In the genomic region with DNA sequence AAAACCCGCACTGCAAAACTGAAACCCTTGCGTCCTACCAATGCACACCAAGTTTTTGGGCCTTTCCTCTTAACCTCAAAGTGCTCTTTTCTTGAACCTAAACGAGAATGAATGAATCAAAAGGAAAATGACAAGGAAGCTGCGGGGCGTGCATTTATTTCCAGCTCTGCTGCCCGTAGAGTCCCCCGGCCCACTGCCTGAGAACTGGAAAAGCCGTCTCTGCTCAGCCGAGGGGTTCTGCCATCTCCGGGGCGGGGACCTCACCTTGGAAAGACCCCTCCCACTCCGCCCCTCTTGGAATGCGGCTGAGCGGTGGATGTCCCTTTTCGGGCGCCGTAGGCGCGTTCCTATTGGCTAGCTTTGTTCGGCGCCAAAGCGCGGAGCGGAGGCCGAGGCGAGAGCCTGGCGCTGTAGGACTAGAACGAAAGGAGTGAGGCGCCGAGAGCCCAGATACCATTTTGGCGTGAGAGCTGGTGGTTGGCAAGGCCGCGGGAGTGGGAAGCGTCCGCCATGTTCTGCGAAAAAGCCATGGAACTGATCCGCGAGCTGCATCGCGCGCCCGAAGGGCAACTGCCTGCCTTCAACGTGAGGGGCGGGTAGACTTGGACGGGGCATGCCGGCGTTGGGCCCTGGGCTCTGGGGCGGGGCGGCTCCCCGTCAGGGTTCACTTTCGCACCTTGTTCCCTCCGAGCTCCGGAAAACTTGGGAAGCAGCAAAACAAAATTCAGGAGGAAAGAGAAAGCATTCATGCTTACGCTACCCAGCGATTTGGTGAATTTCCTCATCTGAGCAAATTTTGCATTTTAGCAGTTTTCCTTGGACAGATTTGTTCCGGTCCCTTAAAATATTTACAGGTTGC, we compare ENCODE assay signal across 8 cellular contexts. TPM values are rescaled to one million over a fixed set of nuclear protein-coding genes. Genes with fewer than 3 reads are reported as not detected.
DNase-seq lines count a peak whose midpoint lies in the region; ATAC-seq, FAIRE-seq and TF ChIP-seq lines count a peak whose summit lies in the region.

A gene (plus strand): TSS at position 363 of the 859 bp plus-strand sequence. CDS start 148 bp downstream, at position 511.

- peaks cover 27% of the 10 kb centered on the region for H3K4me1 Mint-ChIP-seq in activated CD8-positive, alpha-beta memory T cell treated with anti-CD3 and anti-CD28 coated beads, Interleukin-2, amount 10 ng/mL, durations not matched to agents 7 days and 5 days

- peak; percentile 85 for TF ChIP-seq POLR2A in endothelial cell of umbilical vein (IDR thresholded peaks at IDR 0.05; ENCODE audit: low read depth, low read length)

- peak within 1 kb of the TSS; percentile 54 to 96 (median 80) for H3K4me3 ChIP-seq in endothelial cell of umbilical vein (replicated peaks in 1 of 3; ENCODE audit: insufficient read depth in 1 of 3, low read depth in 1 of 3, low read length in 3 of 3)

- peak within 1 kb of the TSS; percentile 85 for H3K4me3 Mint-ChIP-seq in activated CD8-positive, alpha-beta memory T cell treated with anti-CD3 and anti-CD28 coated beads, Interleukin-2, amount 10 ng/mL, durations not matched to agents 7 days and 5 days

- peaks cover 25% of the 10 kb centered on the region for H3K36me3 Mint-ChIP-seq in activated CD8-positive, alpha-beta memory T cell treated with anti-CD3 and anti-CD28 coated beads, Interleukin-2, amount 10 ng/mL, durations not matched to agents 7 days and 5 days

- peak; percentile 97 for DNase-seq in D341Med (ENCODE audit: low spot score)
- DNase-seq in HTR-8/SVneo (ENCODE audit: insufficient read length, low spot score): peak; percentile 95
- DNase-seq in NOMO-1 treated with dmso at 0.1 percent for 144 hours (lab: John Stamatoyannopoulos, UW; ENCODE audit: unreplicated experiment): peak; percentile 78
- DNase-seq in activated CD8-positive, alpha-beta memory T cell treated with anti-CD3 and anti-CD28 coated beads, Interleukin-2, amount 10 ng/mL, durations not matched to agents 7 days and 5 days: peak; percentile 89
- peak; percentile 90 for DNase-seq in endothelial cell of umbilical vein (ENCODE audit: low read depth, low spot score)
- peak; percentile 89 for DNase-seq in midbrain (lab: John Stamatoyannopoulos, UW)
- DNase-seq in stimulated activated CD8-positive, alpha-beta memory T cell treated with anti-CD3 and anti-CD28 coated beads, Interleukin-15, amount 100 ng/mL, for 4 hours (ENCODE audit: low read depth in 2 of 2): peak; percentile 45 to 56

- no peaks in the 10 kb centered on the region for H3K27me3 ChIP-seq in endothelial cell of umbilical vein (ENCODE audit: control insufficient read depth in 2 of 2, insufficient read depth in 2 of 2, low read length in 2 of 2)

- peaks cover 11% of the 10 kb centered on the region for H3K9me3 Mint-ChIP-seq in activated CD8-positive, alpha-beta memory T cell treated with anti-CD3 and anti-CD28 coated beads, Interleukin-2, amount 10 ng/mL, durations not matched to agents 7 days and 5 days (ENCODE audit: low read depth)

- H3K4me1 ChIP-seq in endothelial cell of umbilical vein (ENCODE audit: control insufficient read depth, extremely low read depth, insufficient read depth, low read length): peaks cover 9% of the 10 kb centered on the region

- no peaks in the 10 kb centered on the region for H3K9me1 ChIP-seq in endothelial cell of umbilical vein (replicated peaks; ENCODE audit: control insufficient read depth, extremely low read depth, insufficient read depth, low read length)

- H4K20me1 ChIP-seq in endothelial cell of umbilical vein (replicated peaks; ENCODE audit: control insufficient read depth, extremely low read depth, insufficient read depth, low read length): no peaks in the 10 kb centered on the region

- intact Hi-C loops in endothelial cell of umbilical vein (cut with micrococcal nuclease): loop anchor here (1.0 kb wide), 1 partner anchor 17 kb away; a partner anchor contains a TSS

- no peaks in the 10 kb centered on the region for H3K36me3 ChIP-seq in endothelial cell of umbilical vein (ENCODE audit: control insufficient read depth in 2 of 2, extremely low read depth in 1 of 2, insufficient read depth in 2 of 2, low read length in 2 of 2)

- CTCF ChIA-PET in activated CD8-positive, alpha-beta memory T cell treated with anti-CD3 and anti-CD28 coated beads, Interleukin-2, amount 10 ng/mL, durations not matched to agents 7 days and 5 days (lab: Charles Lee): interaction anchor here (0.6 to 3.8 kb wide), 10 partner anchors 8 to 414 kb away, joined by 3 to 24 read pairs (median 4); a partner anchor contains a TSS
- CTCF ChIA-PET in endothelial cell of umbilical vein (lab: Charles Lee): interaction anchor here (0.7 to 2.0 kb wide), 7 partner anchors 8 to 414 kb away, joined by 3 to 17 read pairs (median 4); a partner anchor contains a TSS

- H2AFZ ChIP-seq in endothelial cell of umbilical vein (ENCODE audit: low read depth, low read length): peak within 1 kb of the TSS; percentile 87

- peak within 1 kb of the TSS; percentile 74 for H3K27ac ChIP-seq in endothelial cell of umbilical vein (ENCODE audit: insufficient read depth, low read depth, low read length)

- dilution Hi-C loops in endothelial cell of umbilical vein (cut with MboI; ENCODE audit: extremely low pct_ligation_motif_present, low sequenced_read_pairs): no loop called here

- TSS peak; percentile 80 for BruUV-seq in endothelial cell of umbilical vein (replicated peaks; lab: Mats Ljungman, UMichigan)

- peak within 1 kb of the TSS; percentile 93 for H3K9ac ChIP-seq in endothelial cell of umbilical vein (replicated peaks; ENCODE audit: extremely low read depth, insufficient read depth, low read length)

- H3K9me3 ChIP-seq in endothelial cell of umbilical vein (replicated peaks; ENCODE audit: control insufficient read depth, insufficient read depth, low read length): peaks cover 3% of the 10 kb centered on the region

- POLR2A ChIA-PET in endothelial cell of umbilical vein (lab: Charles Lee): interaction anchor here (0.6 to 0.8 kb wide), 2 partner anchors 17 to 55 kb away, joined by 4 to 5 read pairs; a partner anchor contains a TSS

- H3K4me2 ChIP-seq in endothelial cell of umbilical vein (ENCODE audit: insufficient read depth, low read length): peak within 1 kb of the TSS; percentile 87

- H3K79me2 ChIP-seq in endothelial cell of umbilical vein (ENCODE audit: control insufficient read depth, insufficient read depth, low read length): peaks cover 32% of the 10 kb centered on the region

- H3K27ac Mint-ChIP-seq in activated CD8-positive, alpha-beta memory T cell treated with anti-CD3 and anti-CD28 coated beads, Interleukin-2, amount 10 ng/mL, durations not matched to agents 7 days and 5 days: peak within 1 kb of the TSS; percentile 92

- no peak for TF ChIP-seq CTCF in endothelial cell of umbilical vein (IDR thresholded peaks at IDR 0.05; ENCODE audit: extremely low read depth in 1 of 2, insufficient read depth in 1 of 2, low read depth in 1 of 2, low read length in 2 of 2)

- ATAC-seq in GM21390 (IDR thresholded peaks at IDR 0.05; ENCODE audit: unreplicated experiment): peak; percentile 93
- ATAC-seq in activated CD8-positive, alpha-beta memory T cell treated with anti-CD3 and anti-CD28 coated beads, Interleukin-2, amount 10 ng/mL, durations not matched to agents 7 days and 5 days: peak; percentile 97

- FAIRE-seq in HTR-8/SVneo (lab: Jason Lieb, UNC) (no peak), endothelial cell of umbilical vein (lab: Jason Lieb, UNC) (peak; percentile 89)

- H3K27me3 Mint-ChIP-seq in activated CD8-positive, alpha-beta memory T cell treated with anti-CD3 and anti-CD28 coated beads, Interleukin-2, amount 10 ng/mL, durations not matched to agents 7 days and 5 days: no peaks in the 10 kb centered on the region

TF ChIP-seq in endothelial cell of umbilical vein, 7 proteins besides CTCF, POLR2A, EP300 and RAD21:
- peak; percentile 64 for TF ChIP-seq POLR2AphosphoS5 (IDR thresholded peaks at IDR 0.05; ENCODE audit: insufficient read depth, low read depth, low read length)
- TF ChIP-seq, protein P1, sequence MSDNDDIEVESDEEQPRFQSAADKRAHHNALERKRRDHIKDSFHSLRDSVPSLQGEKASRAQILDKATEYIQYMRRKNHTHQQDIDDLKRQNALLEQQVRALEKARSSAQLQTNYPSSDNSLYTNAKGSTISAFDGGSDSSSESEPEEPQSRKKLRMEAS (IDR thresholded peaks at IDR 0.05; ENCODE audit: insufficient read depth, insufficient read length): peak; percentile 31
- no peak for TF ChIP-seq GATA2 (IDR thresholded peaks at IDR 0.05; ENCODE audit: insufficient read depth, insufficient read length, low read depth, low read length)

RNA-seq across cellular contexts. Expression of the gene that starts here (rescaled TPM):
- total RNA-seq in activated CD8-positive, alpha-beta memory T cell treated with anti-CD3 and anti-CD28 coated beads, Interleukin-2, amount 10 ng/mL, durations not matched to agents 7 days and 5 days: 10 to 100 TPM; 36.0 to 36.5 TPM
- 19.4 and 26.3 TPM in 2 replicates for total RNA-seq in endothelial cell of umbilical vein
- polyA plus RNA-seq in endothelial cell of umbilical vein: 6.4 and 8.2 TPM in 2 replicates
- polyA plus RNA-seq in endothelial cell of umbilical vein (2011; cell fraction: cytosol; rRNA removed): 7.7 and 9.3 TPM in 2 replicates
- polyA plus RNA-seq in endothelial cell of umbilical vein (2011; cell fraction: nucleus; rRNA removed): 6.5 and 10.0 TPM in 2 replicates
- 7.3 and 12.2 TPM in 2 replicates for polyA plus RNA-seq in endothelial cell of umbilical vein (2012)
- 6.9 and 9.3 TPM in 2 replicates for polyA minus RNA-seq in endothelial cell of umbilical vein
- polyA minus RNA-seq in endothelial cell of umbilical vein (2011; cell fraction: cytosol; rRNA and poly(A)+ RNA removed): 15.4 TPM
- polyA minus RNA-seq in endothelial cell of umbilical vein (2011; cell fraction: nucleus; rRNA and poly(A)+ RNA removed): 3.4 and 7.7 TPM in 2 replicates

Comparison
In these comparisons a context has a peak if more than half of its experiments do, and no peak if none do; other contexts are left out.
1. Peak in every context shown above with its lines: DNase-seq, ATAC-seq, H3K4me3 ChIP-seq and H3K27ac ChIP-seq.